In the genomic region with DNA sequence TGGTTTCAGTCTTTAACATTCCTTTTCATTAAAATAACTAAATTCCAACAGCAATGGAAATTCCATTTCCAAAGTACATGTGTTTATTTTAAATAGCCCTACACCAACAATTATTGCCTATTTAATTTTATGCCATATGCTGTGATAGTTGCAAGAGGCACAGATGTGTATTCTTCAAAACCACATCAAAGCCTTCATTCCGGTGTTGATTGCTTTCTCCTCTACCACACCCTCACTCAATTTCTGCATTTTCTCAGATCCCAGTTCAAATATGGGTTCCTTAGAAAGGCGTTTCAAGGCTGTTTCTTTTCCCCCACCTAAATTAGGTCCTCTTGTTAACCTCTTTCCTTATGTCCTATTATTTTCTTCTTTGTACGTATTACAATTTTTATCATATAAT, we compare ENCODE assay signal across 25 cellular contexts.
"Had no signal": no experiment of that assay in that cellular context is flagged by ENCODE, and none has a peak within 500 bp of the region (broad histone marks: within the 10 kb centered on the region; RNA-seq: fewer than 3 reads in every experiment).

No MANE protein-coding gene starts in this region.

- H3K4me1 ChIP-seq: neural progenitor cell, parathyroid adenoma, psoas muscle, right lobe of liver, upper lobe of left lung had no signal

- H3K79me2 ChIP-seq: parathyroid adenoma had no signal

- H2AFZ ChIP-seq: neural progenitor cell, parathyroid adenoma had no signal

- ATAC-seq: psoas muscle; right cardiac atrium; right lobe of liver; stimulated activated effector memory CD8-positive, alpha-beta T cell treated with anti-CD3 and anti-CD28 coated beads, Interleukin-12 subunit alpha, Interleukin-12 subunit beta, amount 100 ng/mL, for 72 hours; stimulated activated naive B cell treated with anti-CD40 and anti-IgM and Interleukin-4, amounts not matched to agents 10 μg/mL and 1 μg/mL and 100 μg/mL, for 72 hours had no signal

- FAIRE-seq: small intestine, urothelium cell line had no signal

- H3K27me3 ChIP-seq: neural progenitor cell, ovary, right lobe of liver, sigmoid colon, stomach, thyroid gland, tibial nerve, upper lobe of left lung, vagina had no signal

- H3K36me3 ChIP-seq: neural progenitor cell, ovary, right lobe of liver, sigmoid colon, stomach, thoracic aorta, thyroid gland, tibial nerve, upper lobe of left lung, vagina had no signal

- H3K27ac ChIP-seq: neural progenitor cell, ovary, parathyroid adenoma, psoas muscle, right lobe of liver, sigmoid colon, stomach, thoracic aorta, thyroid gland, tibial nerve, upper lobe of left lung, vagina had no signal

- H3K9ac ChIP-seq: neural progenitor cell, parathyroid adenoma had no signal

- H3K4me2 ChIP-seq: neural progenitor cell had no signal

- DNase-seq: occipital lobe; ovary; posterior cingulate gyrus; psoas muscle; right cardiac atrium; right lobe of liver; sigmoid colon; small intestine; stimulated activated CD4-positive, alpha-beta T cell treated with anti-CD3 and anti-CD28 coated beads, Interleukin-15, amount 100 ng/mL, for 24 hours; stimulated activated CD4-positive, alpha-beta T cell treated with anti-CD3 and anti-CD28 coated beads, Interleukin-2, amount 100 ng/mL, for 24 hours; stimulated activated CD4-positive, alpha-beta T cell treated with anti-CD3 and anti-CD28 coated beads, Interleukin-2, amount 100 ng/mL, for 48 hours; stimulated activated CD4-positive, alpha-beta T cell treated with anti-CD3 and anti-CD28 coated beads, Interleukin-4, amount 100 ng/mL, for 24 hours; stimulated activated naive B cell treated with anti-CD40 and anti-IgM and Interleukin-4, amounts not matched to agents 10 μg/mL and 1 μg/mL and 100 μg/mL, for 72 hours; stimulated activated naive CD4-positive, alpha-beta T cell treated with Interleukin-2 at 50 U/mL for 16 hours; stomach; thyroid gland; trophoblast cell; upper lobe of left lung had no signal

- H3K4me3 ChIP-seq: neural progenitor cell, ovary, psoas muscle, right lobe of liver, sigmoid colon, stomach, thoracic aorta, thyroid gland, tibial nerve, upper lobe of left lung, vagina had no signal

- H3K9me3 ChIP-seq: ovary, right lobe of liver, sigmoid colon, stomach, thoracic aorta, thyroid gland, upper lobe of left lung, vagina had no signal
